ENCODE assay signal across 8 cellular contexts in the genomic region with DNA sequence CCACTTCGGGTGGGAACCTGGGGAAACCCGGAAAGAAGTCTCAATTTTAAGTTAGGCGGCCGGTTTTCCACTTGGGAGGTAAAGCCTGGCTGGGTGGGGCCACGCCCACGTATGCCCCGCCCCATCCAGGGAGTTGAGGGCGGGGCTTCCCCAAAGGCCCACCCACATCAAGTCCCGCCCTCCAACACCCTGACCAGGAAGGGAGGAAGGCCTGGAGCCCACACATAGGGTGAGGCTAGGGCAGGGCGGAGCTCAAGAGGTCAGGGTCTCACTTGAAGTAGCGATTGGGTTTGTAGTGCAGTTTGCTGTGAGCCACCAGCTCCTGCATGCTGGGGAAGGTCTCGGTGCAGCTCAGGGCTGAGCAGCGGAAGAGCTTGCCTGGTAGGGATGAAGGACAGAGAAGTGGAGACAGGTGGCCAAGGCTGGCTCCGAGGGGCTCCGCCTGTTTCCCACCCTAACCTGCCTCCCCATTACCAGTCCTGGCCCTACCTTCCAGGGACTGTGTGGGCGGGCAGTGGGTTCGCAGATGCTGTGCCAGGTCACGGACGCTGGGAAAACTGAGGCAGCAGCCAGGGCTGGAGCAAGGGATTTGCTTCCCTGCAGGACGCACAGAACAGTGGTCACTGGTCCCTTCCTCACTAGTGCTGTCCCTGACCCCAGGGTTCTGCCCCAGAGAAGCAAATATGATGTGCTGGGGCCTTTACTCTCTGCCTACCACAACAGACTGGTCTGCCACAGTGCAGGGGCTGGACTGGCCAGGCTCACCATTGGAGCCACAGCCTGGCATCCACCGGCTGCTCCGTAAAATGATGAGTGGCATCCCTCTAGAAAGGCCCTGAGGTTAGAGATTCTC. TPM values are rescaled to one million over a fixed set of nuclear protein-coding genes. Genes with fewer than 3 reads are reported as not detected.
DNase-seq lines count a peak whose midpoint lies in the region; ATAC-seq and TF ChIP-seq lines count a peak whose summit lies in the region.

No MANE protein-coding gene starts in this region.

- peaks cover 4% of the 10 kb centered on the region for H3K36me3 ChIP-seq in mesodermal cell (ENCODE audit: control insufficient read depth, insufficient read depth, low read length)

- WGBS in mesodermal cell (ENCODE audit: insufficient coverage in 2 of 2), 2 experiments, result 85 to 97% methylated on average over 16 to 17 of the region's 22 CpGs

- peaks cover 14% of the 10 kb centered on the region for H3K4me1 ChIP-seq in mesodermal cell (ENCODE audit: control insufficient read depth, insufficient read depth, low read length, poor library complexity, severe bottlenecking)

- no peaks in the 10 kb centered on the region for H3K9me3 Mint-ChIP-seq in Calu3 (ENCODE audit: low read depth, unreplicated experiment)
- H3K9me3 Mint-ChIP-seq in activated naive CD8-positive, alpha-beta T cell treated with anti-CD3 and anti-CD28 coated beads for 36 hours, result no peaks in the 10 kb centered on the region

- no TSS peak for BruUV-seq in Calu3 (replicated peaks; lab: Mats Ljungman, UMichigan)

- peak overlapping the region; percentile 97 for H3K4me3 Mint-ChIP-seq in Calu3 (ENCODE audit: low read depth, unreplicated experiment)
- peak overlapping the region; percentile 61 for H3K4me3 Mint-ChIP-seq in activated naive CD8-positive, alpha-beta T cell treated with anti-CD3 and anti-CD28 coated beads for 36 hours

- H3K27ac Mint-ChIP-seq in Calu3 (ENCODE audit: unreplicated experiment), result no peak overlapping the region
- H3K27ac Mint-ChIP-seq in activated naive CD8-positive, alpha-beta T cell treated with anti-CD3 and anti-CD28 coated beads for 36 hours, result peak overlapping the region; percentile 80

- TF ChIP-seq CTCF in Calu3 (IDR thresholded peaks at IDR 0.05; ENCODE audit: unreplicated experiment), result no peak

- peaks cover 20% of the 10 kb centered on the region for H3K36me3 Mint-ChIP-seq in Calu3 (ENCODE audit: insufficient read depth, unreplicated experiment)
- H3K36me3 Mint-ChIP-seq in activated naive CD8-positive, alpha-beta T cell treated with anti-CD3 and anti-CD28 coated beads for 36 hours, result peaks cover 7% of the 10 kb centered on the region

- intact Hi-C loops in Calu3 (cut with micrococcal nuclease; ENCODE audit: unreplicated experiment), result no loop called here

- peak overlapping the region; percentile 58 for H3K4me3 ChIP-seq in mesodermal cell (ENCODE audit: extremely low read depth, insufficient read depth, low read length, poor library complexity, severe bottlenecking)

- no peaks in the 10 kb centered on the region for H3K9me3 ChIP-seq in mesodermal cell (ENCODE audit: control insufficient read depth, low read length)

- CTCF ChIA-PET in Calu3 (lab: Charles Lee), result interaction anchor here (0.5 kb wide), 1 partner anchor 193 kb away, joined by 4 read pairs; no protein-coding TSS in a partner anchor

- H3K27ac ChIP-seq in mesodermal cell (ENCODE audit: low read depth, low read length, severe bottlenecking), result peak overlapping the region; percentile 95

- no peaks in the 10 kb centered on the region for H3K4me1 Mint-ChIP-seq in Calu3 (ENCODE audit: low read depth, unreplicated experiment)
- H3K4me1 Mint-ChIP-seq in activated naive CD8-positive, alpha-beta T cell treated with anti-CD3 and anti-CD28 coated beads for 36 hours, result peaks cover 26% of the 10 kb centered on the region

- H3K27me3 Mint-ChIP-seq in Calu3 (ENCODE audit: unreplicated experiment), result peaks cover 6% of the 10 kb centered on the region
- H3K27me3 Mint-ChIP-seq in activated naive CD8-positive, alpha-beta T cell treated with anti-CD3 and anti-CD28 coated beads for 36 hours, result no peaks in the 10 kb centered on the region

- DNase-seq in Calu3 (peak; percentile 16), HuH-7.5 (ENCODE audit: low spot score) (peak; percentile 74), AML-193 (lab: John Stamatoyannopoulos, UW) (no peak), DMS153 treated with DMSO at 0.1 percent for 48 hours (lab: John Stamatoyannopoulos, UW; ENCODE audit: unreplicated experiment) (no peak), cerebellar nuclear complex (lab: John Stamatoyannopoulos, UW) (no peak)
- DNase-seq in activated naive CD8-positive, alpha-beta T cell treated with anti-CD3 and anti-CD28 coated beads for 36 hours, result peak; percentile 40

- no peak for ATAC-seq in GM21447 (IDR thresholded peaks at IDR 0.05; ENCODE audit: unreplicated experiment)

RNA-seq across cellular contexts. Expression of a gene that starts 1.6 kb away (rescaled TPM):
- 8.7 and 11.8 TPM in 2 replicates for total RNA-seq in Calu3 (2022)
- 10 to 100 TPM; 21.2 to 23.4 TPM for total RNA-seq in activated naive CD8-positive, alpha-beta T cell treated with anti-CD3 and anti-CD28 coated beads for 36 hours
- 18.8 TPM for polyA plus RNA-seq in mesodermal cell (2013, experiment 1 of 2)
- 16.3 TPM for polyA plus RNA-seq in mesodermal cell (2013, experiment 2 of 2)

RNA-seq across cellular contexts. Expression of a gene that starts 9.9 kb away (rescaled TPM):
- 0.47 TPM in 1 of 2 replicates, not detected in the other for total RNA-seq in Calu3 (2022)
- under 1 TPM; 0.33 to 0.68 TPM for total RNA-seq in activated naive CD8-positive, alpha-beta T cell treated with anti-CD3 and anti-CD28 coated beads for 36 hours
- 0.41 TPM for polyA plus RNA-seq in mesodermal cell (2013, experiment 1 of 2)
- 0.46 TPM for polyA plus RNA-seq in mesodermal cell (2013, experiment 2 of 2)

Comparison
In these comparisons a context has a peak if more than half of its experiments do, and no peak if none do; other contexts are left out.
1. DNase-seq: peak in Calu3 (single experiment), HuH-7.5 (single experiment) and activated naive CD8-positive, alpha-beta T cell treated with anti-CD3 and anti-CD28 coated beads for 36 hours (single experiment); none in AML-193 (0 of 2), DMS153 treated with DMSO at 0.1 percent for 48 hours (single experiment) and cerebellar nuclear complex (0 of 2).